8 cellular contexts compared by ENCODE assay signal in genomic region chr7:149714910-149715471, GRCh38. TPM values are rescaled to one million over a fixed set of nuclear protein-coding genes. Genes with fewer than 3 reads are reported as not detected.
DNase-seq lines count a peak whose midpoint lies in the region; ATAC-seq and TF ChIP-seq lines count a peak whose summit lies in the region.

No MANE protein-coding gene starts in this region.

- peak overlapping the region; percentile 74 for H2AFZ ChIP-seq in trophoblast cell (ENCODE audit: insufficient read depth, low read length, poor library complexity)

- H3K36me3 ChIP-seq in esophagus (ENCODE audit: control insufficient read depth in 2 of 2, insufficient read depth in 2 of 2, low read length in 1 of 2): peaks cover 0 to 3% of the 10 kb centered on the region in 2 donors
- peaks cover 3 to 6% of the 10 kb centered on the region in 2 experiments for H3K36me3 ChIP-seq in trophoblast cell (ENCODE audit: control insufficient read depth in 1 of 2, insufficient read depth in 2 of 2, low read length in 2 of 2)

- peak; percentile 25 for ATAC-seq in GM18907 (IDR thresholded peaks at IDR 0.05; ENCODE audit: unreplicated experiment)
- peak; percentile 21 for ATAC-seq in HG02938 (IDR thresholded peaks at IDR 0.05; ENCODE audit: unreplicated experiment)

- H3K9ac ChIP-seq in trophoblast cell (ENCODE audit: low read length): peak overlapping the region; percentile 87

- H3K4me1 ChIP-seq in esophagus (ENCODE audit: control insufficient read depth in 2 of 2, insufficient read depth in 2 of 2, low read length in 1 of 2) (peaks cover 17 to 30% of the 10 kb centered on the region in 2 donors), trophoblast cell (ENCODE audit: control insufficient read depth in 1 of 2, insufficient read depth in 2 of 2, low read length in 2 of 2) (peaks cover 30 to 34% of the 10 kb centered on the region in 2 experiments)

- H3K14ac ChIP-seq in trophoblast cell (ENCODE audit: low read length): peak overlapping the region; percentile 83

- H2BK5ac ChIP-seq in trophoblast cell (ENCODE audit: low read depth, low read length, poor library complexity): peak overlapping the region; percentile 48

- H3K4me3 ChIP-seq in WI38 (ENCODE audit: low read depth, low read length) (peak overlapping the region; percentile 68), esophagus (ENCODE audit: low read depth in 1 of 2, low read length in 2 of 2) (peak overlapping the region; percentile 68 to 73), trophoblast cell (ENCODE audit: low read depth, low read length) (peak overlapping the region; percentile 96)

- peak overlapping the region; percentile 81 for H4K91ac ChIP-seq in trophoblast cell (ENCODE audit: low read depth, low read length)

- H2BK120ac ChIP-seq in trophoblast cell (ENCODE audit: insufficient read depth, low read length, poor library complexity): peak overlapping the region; percentile 78

- H3K23ac ChIP-seq in trophoblast cell (ENCODE audit: low read length): no peak overlapping the region

- WGBS in esophagus, 2 donors: 1% methylated on average over 35 to 48 of the region's 48 CpGs
- no CpG with 5 or more reads among the region's 48 CpGs for WGBS in trophoblast cell (ENCODE audit: extremely low coverage, insufficient coverage, insufficient read length)

- peak; percentile 27 to 54 for DNase-seq in trophoblast cell
- DNase-seq in D341Med (ENCODE audit: low spot score): no peak
- DNase-seq in NCI-H2081 treated with DMSO at 0.1 percent for 48 hours (lab: John Stamatoyannopoulos, UW): no peak
- no peak for DNase-seq in AG08396 (ENCODE audit: low spot score)

- H3K18ac ChIP-seq in trophoblast cell (ENCODE audit: low read length): peak overlapping the region; percentile 81

- peak overlapping the region; percentile 77 for H3K4ac ChIP-seq in trophoblast cell (ENCODE audit: low read depth, low read length)

- H3K79me2 ChIP-seq in trophoblast cell (ENCODE audit: control insufficient read depth, insufficient read depth, low read length, poor library complexity): peaks cover 9% of the 10 kb centered on the region

- H3K79me1 ChIP-seq in trophoblast cell (ENCODE audit: low read length): peaks cover 14% of the 10 kb centered on the region

- no peaks in the 10 kb centered on the region for H3K27me3 ChIP-seq in esophagus (ENCODE audit: control insufficient read depth in 1 of 2, insufficient read depth in 2 of 2, low read length in 2 of 2)
- no peaks in the 10 kb centered on the region for H3K27me3 ChIP-seq in trophoblast cell (ENCODE audit: insufficient read depth, low read length)

- peak overlapping the region; percentile 60 for H2AK5ac ChIP-seq in trophoblast cell (ENCODE audit: low read length)

- H2BK12ac ChIP-seq in trophoblast cell (ENCODE audit: low read length): no peak overlapping the region

- peak overlapping the region; percentile 46 for H4K12ac ChIP-seq in trophoblast cell (ENCODE audit: low read depth, low read length)

- peak overlapping the region; percentile 94 for H3K4me2 ChIP-seq in trophoblast cell (ENCODE audit: low read length)

- H3K9me3 ChIP-seq in esophagus (ENCODE audit: control insufficient read depth in 2 of 2, insufficient read depth in 1 of 2, low read depth in 1 of 2, low read length in 1 of 2): no peaks in the 10 kb centered on the region
- peaks cover 1% of the 10 kb centered on the region for H3K9me3 ChIP-seq in trophoblast cell (ENCODE audit: insufficient read depth, low read depth, low read length)

- TF ChIP-seq CTCF in WI38 (IDR thresholded peaks at IDR 0.05; ENCODE audit: low read depth, low read length): no peak

- peak overlapping the region; percentile 67 for H4K8ac ChIP-seq in trophoblast cell (ENCODE audit: low read depth, low read length)

- peak overlapping the region; percentile 54 to 69 for H3K27ac ChIP-seq in esophagus (ENCODE audit: low read depth in 2 of 2, low read length in 1 of 2)
- no peak overlapping the region for H3K27ac ChIP-seq in trophoblast cell (ENCODE audit: low read depth, low read length)

RNA-seq across cellular contexts. Expression of gene ZNF467, which starts 58.4 kb away (rescaled TPM):
- 1 to 10 TPM; 2.6 to 2.9 TPM for polyA plus RNA-seq in esophagus
- polyA plus RNA-seq in trophoblast cell (2013): 0.72 and 1.0 TPM in 2 replicates

Comparison
In these comparisons a context has a peak if more than half of its experiments do, and no peak if none do; other contexts are left out.
1. DNase-seq: peak in trophoblast cell (2 of 2); none in D341Med (single experiment), NCI-H2081 treated with DMSO at 0.1 percent for 48 hours (single experiment) and AG08396 (single experiment).
2. Peak in every context shown above with its lines, with median percentiles within 50 percentile points of each other: H3K4me3 ChIP-seq.